12 cellular contexts compared by ENCODE assay signal in genomic region chr2:85018049-85018447, GRCh38. TPM values are rescaled to one million over a fixed set of nuclear protein-coding genes. Genes with fewer than 3 reads are reported as not detected.
DNase-seq lines count a peak whose midpoint lies in the region; ATAC-seq, FAIRE-seq and TF ChIP-seq lines count a peak whose summit lies in the region.
"Had no signal": no experiment of that assay in that cellular context is flagged by ENCODE, and none has a peak within 500 bp of the region (broad histone marks: within the 10 kb centered on the region; RNA-seq: fewer than 3 reads in every experiment).

No MANE protein-coding gene starts in this region.

- peak overlapping the region; percentile 66 for H3K27ac Mint-ChIP-seq in activated CD4-positive, alpha-beta memory T cell treated with anti-CD3 and anti-CD28 coated beads for 36 hours
- no peak overlapping the region for H3K27ac Mint-ChIP-seq in activated CD4-positive, alpha-beta memory T cell treated with anti-CD3 and anti-CD28 coated beads, Interleukin-2, amount 10 ng/mL, durations not matched to agents 7 days and 5 days
- H3K27ac Mint-ChIP-seq in IgD-negative memory B cell, result peak overlapping the region in 2 of 3 donors; percentile 3 to 50
- peak overlapping the region; percentile 3 for H3K27ac Mint-ChIP-seq in central memory CD8-positive, alpha-beta T cell (ENCODE audit: low read depth)

- H4K8ac ChIP-seq in trophoblast cell (ENCODE audit: low read depth, low read length), result no peak overlapping the region

- TF ChIP-seq CTCF in upper lobe of right lung (IDR thresholded peaks at IDR 0.05) (no peak), gastroesophageal sphincter (IDR thresholded peaks at IDR 0.05) (no peak)

- intact Hi-C loops in activated CD4-positive, alpha-beta memory T cell treated with anti-CD3 and anti-CD28 coated beads for 36 hours (cut with micrococcal nuclease), result no loop called here
- intact Hi-C loops in upper lobe of right lung (cut with DNase I), result no loop called here

- no peak overlapping the region for H4K12ac ChIP-seq in trophoblast cell (ENCODE audit: low read depth, low read length)

- no peak for ATAC-seq in central memory CD8-positive, alpha-beta T cell (replicated peaks; ENCODE audit: extremely low read depth, poor library complexity, severe bottlenecking)
- no peak for ATAC-seq in upper lobe of right lung
- no peak for ATAC-seq in gastroesophageal sphincter

- H3K27me3 Mint-ChIP-seq in activated CD4-positive, alpha-beta memory T cell treated with anti-CD3 and anti-CD28 coated beads for 36 hours, result no peaks in the 10 kb centered on the region
- no peaks in the 10 kb centered on the region for H3K27me3 Mint-ChIP-seq in activated CD4-positive, alpha-beta memory T cell treated with anti-CD3 and anti-CD28 coated beads, Interleukin-2, amount 10 ng/mL, durations not matched to agents 7 days and 5 days
- H3K27me3 Mint-ChIP-seq in IgD-negative memory B cell, result no peaks in the 10 kb centered on the region
- H3K27me3 Mint-ChIP-seq in central memory CD8-positive, alpha-beta T cell, result no peaks in the 10 kb centered on the region

- H3K9me3 ChIP-seq in trophoblast cell (ENCODE audit: insufficient read depth, low read depth, low read length), result no peaks in the 10 kb centered on the region
- no peaks in the 10 kb centered on the region for H3K9me3 ChIP-seq in upper lobe of right lung
- no peaks in the 10 kb centered on the region for H3K9me3 ChIP-seq in gastroesophageal sphincter
- H3K9me3 ChIP-seq: MG63, Peyer's patch, sigmoid colon, thoracic aorta had no signal

- H2BK120ac ChIP-seq in trophoblast cell (ENCODE audit: insufficient read depth, low read length, poor library complexity), result no peak overlapping the region

- H3K9me3 Mint-ChIP-seq in activated CD4-positive, alpha-beta memory T cell treated with anti-CD3 and anti-CD28 coated beads for 36 hours, result no peaks in the 10 kb centered on the region
- H3K9me3 Mint-ChIP-seq in activated CD4-positive, alpha-beta memory T cell treated with anti-CD3 and anti-CD28 coated beads, Interleukin-2, amount 10 ng/mL, durations not matched to agents 7 days and 5 days, result no peaks in the 10 kb centered on the region
- H3K9me3 Mint-ChIP-seq in IgD-negative memory B cell, result no peaks in the 10 kb centered on the region
- no peaks in the 10 kb centered on the region for H3K9me3 Mint-ChIP-seq in central memory CD8-positive, alpha-beta T cell

- no peak overlapping the region for H3K9ac ChIP-seq in trophoblast cell (ENCODE audit: low read length)

- POLR2A ChIA-PET in activated CD4-positive, alpha-beta memory T cell treated with anti-CD3 and anti-CD28 coated beads for 36 hours (lab: Charles Lee), result interaction anchor here (0.6 to 1.2 kb wide), 9 partner anchors 8 to 128 kb away, joined by 3 to 5 read pairs (median 3); no protein-coding TSS in a partner anchor
- POLR2A ChIA-PET in activated CD4-positive, alpha-beta memory T cell treated with anti-CD3 and anti-CD28 coated beads, Interleukin-2, amount 10 ng/mL, durations not matched to agents 7 days and 5 days (lab: Charles Lee), result interaction anchor here (0.6 to 1.2 kb wide), 3 partner anchors 36 to 78 kb away, joined by 3 to 4 read pairs (median 4); no protein-coding TSS in a partner anchor

- H3K23ac ChIP-seq in trophoblast cell (ENCODE audit: low read length), result no peak overlapping the region

- no peak for TF ChIP-seq EP300 in gastroesophageal sphincter (IDR thresholded peaks at IDR 0.05)

- no peak overlapping the region for H3K4me2 ChIP-seq in trophoblast cell (ENCODE audit: low read length)

- peaks cover 0 to 3% of the 10 kb centered on the region in 2 experiments for H3K4me1 ChIP-seq in trophoblast cell (ENCODE audit: control insufficient read depth in 1 of 2, insufficient read depth in 2 of 2, low read length in 2 of 2)
- H3K4me1 ChIP-seq in upper lobe of right lung, result peaks cover 37% of the 10 kb centered on the region
- peaks cover 11 to 74% (median 12%) of the 10 kb centered on the region in 3 donors for H3K4me1 ChIP-seq in gastroesophageal sphincter

- no peak for FAIRE-seq in RCC 7860 (lab: Jason Lieb, UNC)

- H3K14ac ChIP-seq in trophoblast cell (ENCODE audit: low read length), result no peak overlapping the region

- no peak overlapping the region for H4K91ac ChIP-seq in trophoblast cell (ENCODE audit: low read depth, low read length)

- H3K18ac ChIP-seq in trophoblast cell (ENCODE audit: low read length), result peak overlapping the region; percentile 78

- no peaks in the 10 kb centered on the region for H3K27me3 ChIP-seq in trophoblast cell (ENCODE audit: insufficient read depth, low read length)
- no peaks in the 10 kb centered on the region for H3K27me3 ChIP-seq in upper lobe of right lung
- no peaks in the 10 kb centered on the region for H3K27me3 ChIP-seq in gastroesophageal sphincter
- H3K27me3 ChIP-seq: MG63, Peyer's patch, sigmoid colon had no signal

- peak overlapping the region; percentile 21 for H2AK5ac ChIP-seq in trophoblast cell (ENCODE audit: low read length)

- H3K36me3 ChIP-seq in trophoblast cell (ENCODE audit: control insufficient read depth in 1 of 2, insufficient read depth in 2 of 2, low read length in 2 of 2) (peaks cover 0 to 2% of the 10 kb centered on the region in 2 experiments), upper lobe of right lung (no peaks in the 10 kb centered on the region), gastroesophageal sphincter (no peaks in the 10 kb centered on the region)
- H3K36me3 ChIP-seq: Peyer's patch, sigmoid colon, thoracic aorta had no signal

- H3K4me1 Mint-ChIP-seq in activated CD4-positive, alpha-beta memory T cell treated with anti-CD3 and anti-CD28 coated beads for 36 hours (ENCODE audit: low read depth), result peaks cover 66% of the 10 kb centered on the region
- peaks cover 39% of the 10 kb centered on the region for H3K4me1 Mint-ChIP-seq in activated CD4-positive, alpha-beta memory T cell treated with anti-CD3 and anti-CD28 coated beads, Interleukin-2, amount 10 ng/mL, durations not matched to agents 7 days and 5 days
- peaks cover 36 to 50% (median 49%) of the 10 kb centered on the region in 3 donors for H3K4me1 Mint-ChIP-seq in IgD-negative memory B cell
- H3K4me1 Mint-ChIP-seq in central memory CD8-positive, alpha-beta T cell, result peaks cover 60% of the 10 kb centered on the region

- H2BK12ac ChIP-seq in trophoblast cell (ENCODE audit: low read length), result no peak overlapping the region

- no peaks in the 10 kb centered on the region for H3K79me1 ChIP-seq in trophoblast cell (ENCODE audit: low read length)

- H3K27ac ChIP-seq in trophoblast cell (ENCODE audit: low read depth, low read length) (no peak overlapping the region), upper lobe of right lung (no peak overlapping the region), gastroesophageal sphincter (no peak overlapping the region)
- H3K27ac ChIP-seq: sigmoid colon, thoracic aorta had no signal

- peaks cover 6% of the 10 kb centered on the region for H3K36me3 Mint-ChIP-seq in activated CD4-positive, alpha-beta memory T cell treated with anti-CD3 and anti-CD28 coated beads for 36 hours
- H3K36me3 Mint-ChIP-seq in activated CD4-positive, alpha-beta memory T cell treated with anti-CD3 and anti-CD28 coated beads, Interleukin-2, amount 10 ng/mL, durations not matched to agents 7 days and 5 days (ENCODE audit: low read depth), result peaks cover 16% of the 10 kb centered on the region
- H3K36me3 Mint-ChIP-seq in IgD-negative memory B cell, result peaks cover 5% of the 10 kb centered on the region
- peaks cover 8% of the 10 kb centered on the region for H3K36me3 Mint-ChIP-seq in central memory CD8-positive, alpha-beta T cell (ENCODE audit: insufficient read depth)

- peaks cover 5% of the 10 kb centered on the region for H3K79me2 ChIP-seq in trophoblast cell (ENCODE audit: control insufficient read depth, insufficient read depth, low read length, poor library complexity)

- no CpG with 5 or more reads among the region's 8 CpGs for WGBS in trophoblast cell (ENCODE audit: extremely low coverage, insufficient coverage, insufficient read length)
- 60 to 94% methylated on average over 1 to 4 of the region's 8 CpGs for WGBS in gastroesophageal sphincter (ENCODE audit: low coverage in 1 of 2), 2 donors

- H3K4ac ChIP-seq in trophoblast cell (ENCODE audit: low read depth, low read length), result peak overlapping the region; percentile 86

- no peak overlapping the region for H2BK5ac ChIP-seq in trophoblast cell (ENCODE audit: low read depth, low read length, poor library complexity)

- CTCF ChIA-PET in activated CD4-positive, alpha-beta memory T cell treated with anti-CD3 and anti-CD28 coated beads for 36 hours (lab: Charles Lee), result interaction anchor here (0.7 to 1.9 kb wide), 26 partner anchors 8 to 502 kb away, joined by 3 to 13 read pairs (median 4); partner anchors contain the start of genes DNAH6 and TGOLN2
- CTCF ChIA-PET in activated CD4-positive, alpha-beta memory T cell treated with anti-CD3 and anti-CD28 coated beads, Interleukin-2, amount 10 ng/mL, durations not matched to agents 7 days and 5 days (lab: Charles Lee), result interaction anchor here (0.6 to 1.7 kb wide), 15 partner anchors 13 to 533 kb away, joined by 3 to 9 read pairs (median 4); no protein-coding TSS in a partner anchor

- TF ChIP-seq POLR2A in gastroesophageal sphincter (IDR thresholded peaks at IDR 0.05), result no peak

- DNase-seq in activated CD4-positive, alpha-beta memory T cell treated with anti-CD3 and anti-CD28 coated beads for 36 hours, result peak; percentile 34
- DNase-seq in activated CD4-positive, alpha-beta memory T cell treated with anti-CD3 and anti-CD28 coated beads, Interleukin-2, amount 10 ng/mL, durations not matched to agents 7 days and 5 days, result no peak
- no peak for DNase-seq in central memory CD8-positive, alpha-beta T cell (ENCODE audit: low spot score in 2 of 2)
- DNase-seq in trophoblast cell, result peak in 1 of 2 donors; percentile 24
- no peak for DNase-seq in upper lobe of right lung
- no peak for DNase-seq in RCC 7860 (ENCODE audit: low spot score)
- DNase-seq: MG63, Peyer's patch, sigmoid colon had no signal

- H3K4me3 ChIP-seq in trophoblast cell (ENCODE audit: low read depth, low read length) (no peak overlapping the region), upper lobe of right lung (no peak overlapping the region), gastroesophageal sphincter (no peak overlapping the region)
- H3K4me3 ChIP-seq: MG63, Peyer's patch, sigmoid colon, thoracic aorta had no signal

- H2AFZ ChIP-seq in trophoblast cell (ENCODE audit: insufficient read depth, low read length, poor library complexity), result no peak overlapping the region

- H3K4me3 Mint-ChIP-seq in activated CD4-positive, alpha-beta memory T cell treated with anti-CD3 and anti-CD28 coated beads for 36 hours, result no peak overlapping the region
- no peak overlapping the region for H3K4me3 Mint-ChIP-seq in activated CD4-positive, alpha-beta memory T cell treated with anti-CD3 and anti-CD28 coated beads, Interleukin-2, amount 10 ng/mL, durations not matched to agents 7 days and 5 days
- H3K4me3 Mint-ChIP-seq in IgD-negative memory B cell, result peak overlapping the region in 1 of 4 donors; percentile 54
- H3K4me3 Mint-ChIP-seq in central memory CD8-positive, alpha-beta T cell, result peak overlapping the region; percentile 38

RNA-seq across cellular contexts. Expression of gene KCMF1, which starts 47.1 kb away (rescaled TPM):
- 10 to 100 TPM; 90.5 to 94.1 TPM for total RNA-seq in activated CD4-positive, alpha-beta memory T cell treated with anti-CD3 and anti-CD28 coated beads for 36 hours
- total RNA-seq in activated CD4-positive, alpha-beta memory T cell treated with anti-CD3 and anti-CD28 coated beads, Interleukin-2, amount 10 ng/mL, durations not matched to agents 7 days and 5 days, result 10 to 100 TPM; 87.0 to 92.9 TPM
- polyA plus RNA-seq in IgD-negative memory B cell, result 17.6 TPM
- polyA plus RNA-seq in trophoblast cell (2013), result 43.3 and 44.7 TPM in 2 replicates
- 72.9 TPM for total RNA-seq in upper lobe of right lung
- total RNA-seq in gastroesophageal sphincter, result 10 to 100 TPM; 39.4 to 79.1 (median 68.1) TPM
